Comparison of ENCODE assay signal across 1 cellular context in genomic region chr17:50636145-50636803, GRCh38.
TF ChIP-seq lines count a peak whose summit lies in the region.

No MANE protein-coding gene starts in this region.

TF ChIP-seq in HepG2, 621 proteins besides CTCF, POLR2A, EP300 and RAD21 (continued from another document and continues in another):
- TF ChIP-seq DBP (CRISPR knock-in tag; IDR thresholded peaks at IDR 0.05; ENCODE audit: not compliant biosample characterization), result no peak
- no peak; the same call in 1 of the 2 replicates for TF ChIP-seq ZNF335 (CRISPR knock-in tag; IDR thresholded peaks at IDR 0.05)
- 0 out of 2 replicates have a peak, but pooled peaks have one; percentile 14 for TF ChIP-seq RCOR2 (CRISPR knock-in tag; IDR thresholded peaks at IDR 0.05)
- TF ChIP-seq GFI1 (CRISPR knock-in tag; IDR thresholded peaks at IDR 0.05; ENCODE audit: borderline replicate concordance), result 0 out of 2 replicates have a peak, but pooled peaks have one; percentile 34
- peak; percentile 89 for TF ChIP-seq NR2F2 (IDR thresholded peaks at IDR 0.05; ENCODE audit: borderline replicate concordance, low read depth)
- no peak for TF ChIP-seq PHF20 (CRISPR knock-in tag; IDR thresholded peaks at IDR 0.05)
- peak; percentile 25; the same call in 1 of the 2 replicates for TF ChIP-seq TSC22D2 (CRISPR knock-in tag; IDR thresholded peaks at IDR 0.05; ENCODE audit: borderline replicate concordance)
- TF ChIP-seq REPIN1 (CRISPR knock-in tag; IDR thresholded peaks at IDR 0.05; ENCODE audit: borderline replicate concordance, low read depth), result 0 out of 2 replicates have a peak, but pooled peaks have one; percentile 46
- TF ChIP-seq CBX5 (CRISPR knock-in tag; IDR thresholded peaks at IDR 0.05; ENCODE audit: borderline replicate concordance), result 0 out of 2 replicates have a peak, but pooled peaks have one; percentile 17
- TF ChIP-seq GATAD2A (CRISPR knock-in tag; IDR thresholded peaks at IDR 0.05), result peak; percentile 94
- TF ChIP-seq MAF1 (CRISPR knock-in tag; IDR thresholded peaks at IDR 0.05; ENCODE audit: borderline replicate concordance), result no peak
- TF ChIP-seq, protein P1, sequence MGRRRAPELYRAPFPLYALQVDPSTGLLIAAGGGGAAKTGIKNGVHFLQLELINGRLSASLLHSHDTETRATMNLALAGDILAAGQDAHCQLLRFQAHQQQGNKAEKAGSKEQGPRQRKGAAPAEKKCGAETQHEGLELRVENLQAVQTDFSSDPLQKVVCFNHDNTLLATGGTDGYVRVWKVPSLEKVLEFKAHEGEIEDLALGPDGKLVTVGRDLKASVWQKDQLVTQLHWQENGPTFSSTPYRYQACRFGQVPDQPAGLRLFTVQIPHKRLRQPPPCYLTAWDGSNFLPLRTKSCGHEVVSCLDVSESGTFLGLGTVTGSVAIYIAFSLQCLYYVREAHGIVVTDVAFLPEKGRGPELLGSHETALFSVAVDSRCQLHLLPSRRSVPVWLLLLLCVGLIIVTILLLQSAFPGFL (CRISPR knock-in tag; IDR thresholded peaks at IDR 0.05), result no peak
- TF ChIP-seq RBAK (CRISPR knock-in tag; IDR thresholded peaks at IDR 0.05), result no peak
- TF ChIP-seq ZNF747 (CRISPR knock-in tag; IDR thresholded peaks at IDR 0.05; ENCODE audit: borderline replicate concordance), result peak; percentile 79; the same call in 1 of the 2 replicates
- TF ChIP-seq USF2 (IDR thresholded peaks at IDR 0.05; ENCODE audit: low read depth, low read length), result peak; percentile 70
- TF ChIP-seq USF2 (CRISPR knock-in tag; IDR thresholded peaks at IDR 0.05; ENCODE audit: borderline replicate concordance), result no peak; the same call in 1 of the 2 replicates
- TF ChIP-seq ZBTB38 (CRISPR knock-in tag; IDR thresholded peaks at IDR 0.05), result peak; percentile 11; the same call in 1 of the 2 replicates
- 0 out of 2 replicates have a peak, but pooled peaks have one; percentile 3 for TF ChIP-seq STAG1 (CRISPR knock-in tag; IDR thresholded peaks at IDR 0.05)
- TF ChIP-seq, protein P2, sequence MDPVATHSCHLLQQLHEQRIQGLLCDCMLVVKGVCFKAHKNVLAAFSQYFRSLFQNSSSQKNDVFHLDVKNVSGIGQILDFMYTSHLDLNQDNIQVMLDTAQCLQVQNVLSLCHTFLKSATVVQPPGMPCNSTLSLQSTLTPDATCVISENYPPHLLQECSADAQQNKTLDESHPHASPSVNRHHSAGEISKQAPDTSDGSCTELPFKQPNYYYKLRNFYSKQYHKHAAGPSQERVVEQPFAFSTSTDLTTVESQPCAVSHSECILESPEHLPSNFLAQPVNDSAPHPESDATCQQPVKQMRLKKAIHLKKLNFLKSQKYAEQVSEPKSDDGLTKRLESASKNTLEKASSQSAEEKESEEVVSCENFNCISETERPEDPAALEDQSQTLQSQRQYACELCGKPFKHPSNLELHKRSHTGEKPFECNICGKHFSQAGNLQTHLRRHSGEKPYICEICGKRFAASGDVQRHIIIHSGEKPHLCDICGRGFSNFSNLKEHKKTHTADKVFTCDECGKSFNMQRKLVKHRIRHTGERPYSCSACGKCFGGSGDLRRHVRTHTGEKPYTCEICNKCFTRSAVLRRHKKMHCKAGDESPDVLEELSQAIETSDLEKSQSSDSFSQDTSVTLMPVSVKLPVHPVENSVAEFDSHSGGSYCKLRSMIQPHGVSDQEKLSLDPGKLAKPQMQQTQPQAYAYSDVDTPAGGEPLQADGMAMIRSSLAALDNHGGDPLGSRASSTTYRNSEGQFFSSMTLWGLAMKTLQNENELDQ (CRISPR knock-in tag; IDR thresholded peaks at IDR 0.05; ENCODE audit: borderline replicate concordance), result no peak
- TF ChIP-seq, protein P3, sequence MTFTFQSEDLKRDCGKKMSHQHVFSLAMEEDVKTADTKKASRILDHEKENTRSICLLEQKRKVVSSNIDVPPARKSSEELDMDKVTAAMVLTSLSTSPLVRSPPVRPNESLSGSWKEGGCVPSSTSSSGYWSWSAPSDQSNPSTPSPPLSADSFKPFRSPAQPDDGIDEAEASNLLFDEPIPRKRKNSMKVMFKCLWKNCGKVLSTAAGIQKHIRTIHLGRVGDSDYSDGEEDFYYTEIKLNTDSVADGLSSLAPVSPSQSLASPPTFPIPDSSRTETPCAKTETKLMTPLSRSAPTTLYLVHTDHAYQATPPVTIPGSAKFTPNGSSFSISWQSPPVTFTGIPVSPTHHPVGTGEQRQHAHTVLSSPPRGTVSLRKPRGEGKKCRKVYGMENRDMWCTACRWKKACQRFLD (CRISPR knock-in tag; IDR thresholded peaks at IDR 0.05; ENCODE audit: borderline replicate concordance), result no peak
- TF ChIP-seq ZBTB20 (CRISPR knock-in tag; IDR thresholded peaks at IDR 0.05; ENCODE audit: borderline replicate concordance, low read depth), result no peak
- 0 out of 2 replicates have a peak, but pooled peaks have one; percentile 80 for TF ChIP-seq ZNF674 (CRISPR knock-in tag; IDR thresholded peaks at IDR 0.05; ENCODE audit: low read depth)
- TF ChIP-seq ZNF354B (CRISPR knock-in tag; IDR thresholded peaks at IDR 0.05), result no peak
- peak; percentile 55; the same call in 1 of the 2 replicates for TF ChIP-seq TEF (CRISPR knock-in tag; IDR thresholded peaks at IDR 0.05)
- 0 out of 2 replicates have a peak, but pooled peaks have one; percentile 21 for TF ChIP-seq SNAPC4 (CRISPR knock-in tag; IDR thresholded peaks at IDR 0.05)
- TF ChIP-seq, protein P4, sequence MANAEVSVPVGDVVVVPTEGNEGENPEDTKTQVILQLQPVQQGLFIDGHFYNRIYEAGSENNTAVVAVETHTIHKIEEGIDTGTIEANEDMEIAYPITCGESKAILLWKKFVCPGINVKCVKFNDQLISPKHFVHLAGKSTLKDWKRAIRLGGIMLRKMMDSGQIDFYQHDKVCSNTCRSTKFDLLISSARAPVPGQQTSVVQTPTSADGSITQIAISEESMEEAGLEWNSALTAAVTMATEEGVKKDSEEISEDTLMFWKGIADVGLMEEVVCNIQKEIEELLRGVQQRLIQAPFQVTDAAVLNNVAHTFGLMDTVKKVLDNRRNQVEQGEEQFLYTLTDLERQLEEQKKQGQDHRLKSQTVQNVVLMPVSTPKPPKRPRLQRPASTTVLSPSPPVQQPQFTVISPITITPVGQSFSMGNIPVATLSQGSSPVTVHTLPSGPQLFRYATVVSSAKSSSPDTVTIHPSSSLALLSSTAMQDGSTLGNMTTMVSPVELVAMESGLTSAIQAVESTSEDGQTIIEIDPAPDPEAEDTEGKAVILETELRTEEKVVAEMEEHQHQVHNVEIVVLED (CRISPR knock-in tag; IDR thresholded peaks at IDR 0.05; ENCODE audit: borderline replicate concordance), result peak; percentile 57; the same call in 1 of the 2 replicates
- TF ChIP-seq HNF4A (CRISPR knock-in tag; IDR thresholded peaks at IDR 0.05), result peak; percentile 82
- peak; percentile 47 for TF ChIP-seq PPARG (CRISPR knock-in tag; conservative IDR thresholded peaks at IDR 0.05)
- TF ChIP-seq ZNF746 (CRISPR knock-in tag; IDR thresholded peaks at IDR 0.05), result peak; percentile 44; the same call in 1 of the 2 replicates
- TF ChIP-seq SCMH1 (CRISPR knock-in tag; IDR thresholded peaks at IDR 0.05; ENCODE audit: borderline replicate concordance), result no peak
- TF ChIP-seq ZNF33B (CRISPR knock-in tag; IDR thresholded peaks at IDR 0.05), result 0 out of 2 replicates have a peak, but pooled peaks have one; percentile 30
- peak; percentile 7; the same call in 1 of the 2 replicates for TF ChIP-seq SPEN (CRISPR knock-in tag; IDR thresholded peaks at IDR 0.05; ENCODE audit: low read depth)
- TF ChIP-seq ZNF652 (CRISPR knock-in tag; IDR thresholded peaks at IDR 0.05; ENCODE audit: borderline replicate concordance, low read depth), result 0 out of 2 replicates have a peak, but pooled peaks have one; percentile 46
- peak; percentile 92 for TF ChIP-seq SMAD3 (CRISPR knock-in tag; IDR thresholded peaks at IDR 0.05)
- TF ChIP-seq TEAD3 (CRISPR knock-in tag; optimal IDR thresholded peaks at IDR 0.05; ENCODE audit: borderline replicate concordance), result peak; percentile 70
- TF ChIP-seq ZNF558 (CRISPR knock-in tag; IDR thresholded peaks at IDR 0.05; ENCODE audit: borderline replicate concordance), result no peak
- no peak for TF ChIP-seq ZNF205 (CRISPR knock-in tag; IDR thresholded peaks at IDR 0.05)
- TF ChIP-seq, protein P5, sequence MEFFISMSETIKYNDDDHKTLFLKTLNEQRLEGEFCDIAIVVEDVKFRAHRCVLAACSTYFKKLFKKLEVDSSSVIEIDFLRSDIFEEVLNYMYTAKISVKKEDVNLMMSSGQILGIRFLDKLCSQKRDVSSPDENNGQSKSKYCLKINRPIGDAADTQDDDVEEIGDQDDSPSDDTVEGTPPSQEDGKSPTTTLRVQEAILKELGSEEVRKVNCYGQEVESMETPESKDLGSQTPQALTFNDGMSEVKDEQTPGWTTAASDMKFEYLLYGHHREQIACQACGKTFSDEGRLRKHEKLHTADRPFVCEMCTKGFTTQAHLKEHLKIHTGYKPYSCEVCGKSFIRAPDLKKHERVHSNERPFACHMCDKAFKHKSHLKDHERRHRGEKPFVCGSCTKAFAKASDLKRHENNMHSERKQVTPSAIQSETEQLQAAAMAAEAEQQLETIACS (CRISPR knock-in tag; IDR thresholded peaks at IDR 0.05), result peak; percentile 9; the same call in 1 of the 2 replicates
- peak; percentile 40 for TF ChIP-seq ZFP91 (CRISPR knock-in tag; IDR thresholded peaks at IDR 0.05; ENCODE audit: borderline replicate concordance)
- peak; percentile 65 for TF ChIP-seq HOXA3 (CRISPR knock-in tag; IDR thresholded peaks at IDR 0.05)
- 0 out of 2 replicates have a peak, but pooled peaks have one; percentile 78 for TF ChIP-seq SNAI1 (CRISPR knock-in tag; IDR thresholded peaks at IDR 0.05; ENCODE audit: borderline replicate concordance)
- peak; percentile 54; the same call in 1 of the 2 replicates for TF ChIP-seq IRF2 (CRISPR knock-in tag; IDR thresholded peaks at IDR 0.05)
